Comparison of ENCODE assay signal across 10 cellular contexts in the genomic region with DNA sequence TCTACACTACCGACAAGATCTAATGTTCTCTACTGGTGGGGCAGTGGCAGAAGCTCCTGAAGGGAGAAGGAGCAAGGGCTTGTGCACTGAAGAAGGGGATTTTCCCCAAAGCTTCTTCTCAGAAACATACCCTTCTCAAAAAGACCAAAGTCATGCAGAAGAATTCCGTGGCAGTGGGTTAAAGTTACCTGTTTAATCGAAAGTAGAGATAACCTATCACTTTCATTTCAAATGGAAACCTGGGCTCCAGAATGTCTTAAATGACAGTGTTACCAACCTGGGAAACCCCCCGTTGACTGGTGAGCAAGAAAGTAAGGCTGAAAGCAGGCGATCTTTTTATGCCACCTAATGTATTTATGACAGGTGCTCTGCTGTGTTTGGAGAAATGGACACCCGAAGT.
DNase-seq lines count a peak whose midpoint lies in the region; ATAC-seq and TF ChIP-seq lines count a peak whose summit lies in the region.
"Had no signal": no experiment of that assay in that cellular context is flagged by ENCODE, and none has a peak within 500 bp of the region (broad histone marks: within the 10 kb centered on the region; RNA-seq: fewer than 3 reads in every experiment).

No MANE protein-coding gene starts in this region.

- no peak for TF ChIP-seq CTCF in CD4-positive, alpha-beta T cell (IDR thresholded peaks at IDR 0.05)
- no peak for TF ChIP-seq CTCF in smooth muscle cell (IDR thresholded peaks at IDR 0.05; ENCODE audit: borderline replicate concordance, insufficient read depth, poor library complexity, severe bottlenecking)
- no peak for TF ChIP-seq CTCF in left lung (IDR thresholded peaks at IDR 0.05)

- 80% methylated on average over 6 of the region's 6 CpGs for WGBS in smooth muscle cell (ENCODE audit: low lambda C conversion rate)

- no peak overlapping the region for H3K4me2 ChIP-seq in smooth muscle cell

- H3K4me3 Mint-ChIP-seq in CD4-positive, alpha-beta T cell: peak overlapping the region; percentile 59
- peak overlapping the region; percentile 58 for H3K4me3 Mint-ChIP-seq in activated T-helper 2 cell treated with anti-CD3 and anti-CD28 coated beads, Interferon-gamma antibody, Interleukin-2, Interleukin-4, amounts not matched to agents 10 μg/mL and 5 μg/mL and 100 μg/mL, durations not matched to agents 14 hours and 24 hours and 36 hours (ENCODE audit: low read depth)

- no peak overlapping the region for H3K4me3 ChIP-seq in smooth muscle cell
- H3K4me3 ChIP-seq in left lung: no peak overlapping the region
- H3K4me3 ChIP-seq in SJCRH30: no peak overlapping the region

- H3K9me3 Mint-ChIP-seq in CD4-positive, alpha-beta T cell: no peaks in the 10 kb centered on the region
- H3K9me3 Mint-ChIP-seq in activated T-helper 2 cell treated with anti-CD3 and anti-CD28 coated beads, Interferon-gamma antibody, Interleukin-2, Interleukin-4, amounts not matched to agents 10 μg/mL and 5 μg/mL and 100 μg/mL, durations not matched to agents 14 hours and 24 hours and 36 hours: no peaks in the 10 kb centered on the region

- H3K9me3 ChIP-seq in CD4-positive, alpha-beta T cell (ENCODE audit: control insufficient read depth, low read length): no peaks in the 10 kb centered on the region
- H3K9me3 ChIP-seq in smooth muscle cell (replicated peaks; ENCODE audit: low read depth) (no peaks in the 10 kb centered on the region), left lung (no peaks in the 10 kb centered on the region), SJCRH30 (replicated peaks) (no peaks in the 10 kb centered on the region)

- peak overlapping the region; percentile 62 for H3K27ac Mint-ChIP-seq in CD4-positive, alpha-beta T cell
- peak overlapping the region; percentile 73 for H3K27ac Mint-ChIP-seq in activated T-helper 2 cell treated with anti-CD3 and anti-CD28 coated beads, Interferon-gamma antibody, Interleukin-2, Interleukin-4, amounts not matched to agents 10 μg/mL and 5 μg/mL and 100 μg/mL, durations not matched to agents 14 hours and 24 hours and 36 hours

- CTCF ChIA-PET in CD4-positive, alpha-beta T cell (lab: Charles Lee): no interaction called here

- no peaks in the 10 kb centered on the region for H3K4me1 ChIP-seq in smooth muscle cell (ENCODE audit: low read depth)
- H3K4me1 ChIP-seq in left lung: no peaks in the 10 kb centered on the region
- H3K4me1 ChIP-seq in SJCRH30: no peaks in the 10 kb centered on the region

- H3K36me3 ChIP-seq in smooth muscle cell (ENCODE audit: low read depth) (no peaks in the 10 kb centered on the region), left lung (no peaks in the 10 kb centered on the region), SJCRH30 (no peaks in the 10 kb centered on the region)

- no peaks in the 10 kb centered on the region for H3F3A ChIP-seq in smooth muscle cell (ENCODE audit: low read depth)

- ATAC-seq in CD4-positive, alpha-beta T cell (ENCODE audit: poor library complexity): peak; percentile 68
- peak; percentile 91 for ATAC-seq in GM19452 (IDR thresholded peaks at IDR 0.05; ENCODE audit: unreplicated experiment)
- ATAC-seq in HG03108 (IDR thresholded peaks at IDR 0.05; ENCODE audit: unreplicated experiment): peak; percentile 90
- ATAC-seq in left lung: no peak
- ATAC-seq: Panc1 had no signal

- H3K27me3 Mint-ChIP-seq in CD4-positive, alpha-beta T cell: no peaks in the 10 kb centered on the region
- H3K27me3 Mint-ChIP-seq in activated T-helper 2 cell treated with anti-CD3 and anti-CD28 coated beads, Interferon-gamma antibody, Interleukin-2, Interleukin-4, amounts not matched to agents 10 μg/mL and 5 μg/mL and 100 μg/mL, durations not matched to agents 14 hours and 24 hours and 36 hours (ENCODE audit: low read depth): no peaks in the 10 kb centered on the region

- no peak overlapping the region for H3K9ac ChIP-seq in smooth muscle cell (ENCODE audit: low read depth)

- no peak overlapping the region for H2AFZ ChIP-seq in smooth muscle cell (ENCODE audit: low read depth)

- POLR2A ChIA-PET in CD4-positive, alpha-beta T cell (lab: Charles Lee): interaction anchor here (0.8 to 1.4 kb wide), 2 partner anchors 21 to 115 kb away, joined by 3 read pairs; no protein-coding TSS in a partner anchor

- no peaks in the 10 kb centered on the region for H3K79me2 ChIP-seq in smooth muscle cell (ENCODE audit: low read depth)

- H4K20me1 ChIP-seq in smooth muscle cell (ENCODE audit: low read depth): no peaks in the 10 kb centered on the region

- H3K4me1 Mint-ChIP-seq in CD4-positive, alpha-beta T cell (ENCODE audit: low read depth): peaks cover 32% of the 10 kb centered on the region
- peaks cover 32% of the 10 kb centered on the region for H3K4me1 Mint-ChIP-seq in activated T-helper 2 cell treated with anti-CD3 and anti-CD28 coated beads, Interferon-gamma antibody, Interleukin-2, Interleukin-4, amounts not matched to agents 10 μg/mL and 5 μg/mL and 100 μg/mL, durations not matched to agents 14 hours and 24 hours and 36 hours (ENCODE audit: low read depth)

- intact Hi-C loops in CD4-positive, alpha-beta T cell (cut with DNase I, micrococcal nuclease): loop anchor here in 1 of 2 experiments (5.0 kb wide), 1 partner anchor 122 kb away; no protein-coding TSS in a partner anchor
- intact Hi-C loops in activated T-helper 2 cell treated with anti-CD3 and anti-CD28 coated beads, Interferon-gamma antibody, Interleukin-2, Interleukin-4, amounts not matched to agents 10 μg/mL and 5 μg/mL and 100 μg/mL, durations not matched to agents 14 hours and 24 hours and 36 hours (cut with micrococcal nuclease): loop anchor here (1.0 to 5.0 kb wide), 7 partner anchors 22 to 277 kb away; no protein-coding TSS in a partner anchor
- intact Hi-C loops in left lung (cut with DNase I): no loop called here

- no peak overlapping the region for H3K27ac ChIP-seq in CD4-positive, alpha-beta T cell (ENCODE audit: low read depth, low read length)
- no peak overlapping the region for H3K27ac ChIP-seq in smooth muscle cell (ENCODE audit: low read depth)
- no peak overlapping the region for H3K27ac ChIP-seq in left lung
- no peak overlapping the region for H3K27ac ChIP-seq in SJCRH30
- H3K27ac ChIP-seq: HL-60 had no signal

- no peaks in the 10 kb centered on the region for H3K36me3 Mint-ChIP-seq in CD4-positive, alpha-beta T cell (ENCODE audit: low read depth)
- H3K36me3 Mint-ChIP-seq in activated T-helper 2 cell treated with anti-CD3 and anti-CD28 coated beads, Interferon-gamma antibody, Interleukin-2, Interleukin-4, amounts not matched to agents 10 μg/mL and 5 μg/mL and 100 μg/mL, durations not matched to agents 14 hours and 24 hours and 36 hours (ENCODE audit: low read depth): no peaks in the 10 kb centered on the region

- DNase-seq in CD4-positive, alpha-beta T cell: no peak
- peak; percentile 38 for DNase-seq in activated T-helper 2 cell treated with anti-CD3 and anti-CD28 coated beads, Interferon-gamma antibody, Interleukin-2, Interleukin-4, amounts not matched to agents 10 μg/mL and 5 μg/mL and 100 μg/mL, durations not matched to agents 14 hours and 24 hours and 36 hours (ENCODE audit: low spot score)
- DNase-seq in COLO829 (ENCODE audit: low spot score) (no peak), smooth muscle cell (lab: John Stamatoyannopoulos, UW; ENCODE audit: unreplicated experiment) (no peak), left lung (no peak), SJCRH30 (no peak)

- no peaks in the 10 kb centered on the region for H3K27me3 ChIP-seq in CD4-positive, alpha-beta T cell (ENCODE audit: control insufficient read depth, insufficient read depth, low read length)
- H3K27me3 ChIP-seq in smooth muscle cell (ENCODE audit: low read depth): no peaks in the 10 kb centered on the region
- H3K27me3 ChIP-seq in left lung: no peaks in the 10 kb centered on the region
- no peaks in the 10 kb centered on the region for H3K27me3 ChIP-seq in SJCRH30
